Comparison of ENCODE assay signal across 19 cellular contexts in genomic region chr5:98193921-98194760, GRCh38.
DNase-seq lines count a peak whose midpoint lies in the region; ATAC-seq, FAIRE-seq and TF ChIP-seq lines count a peak whose summit lies in the region.
"Had no signal": no experiment of that assay in that cellular context is flagged by ENCODE, and none has a peak within 500 bp of the region (broad histone marks: within the 10 kb centered on the region; RNA-seq: fewer than 3 reads in every experiment).

No MANE protein-coding gene starts in this region.

- H3K79me2 ChIP-seq in PC-9 (ENCODE audit: low read depth), result no peaks in the 10 kb centered on the region
- H3K79me2 ChIP-seq in keratinocyte (ENCODE audit: control insufficient read depth, insufficient read depth, low read length), result no peaks in the 10 kb centered on the region

- H3K36me3 ChIP-seq in PC-9 (ENCODE audit: low read depth) (no peaks in the 10 kb centered on the region), endodermal cell (ENCODE audit: control insufficient read depth, insufficient read depth, low read length) (peaks cover 14% of the 10 kb centered on the region), keratinocyte (ENCODE audit: control insufficient read depth in 2 of 2, extremely low read depth in 1 of 2, insufficient read depth in 2 of 2, low read length in 2 of 2) (no peaks in the 10 kb centered on the region)

- intact Hi-C loops in PC-9 (cut with micrococcal nuclease; ENCODE audit: unreplicated experiment), result no loop called here

- 76% methylated on average over 3 of the region's 3 CpGs; no CpG with 5 or more reads in 1 of the 2 experiments for WGBS in endodermal cell (ENCODE audit: insufficient coverage in 1 of 2, insufficient read length in 1 of 2), 2 experiments

- dilution Hi-C loops in keratinocyte (cut with MboI; ENCODE audit: extremely low pct_ligation_motif_present, low sequenced_read_pairs), result no loop called here

- H3K27ac ChIP-seq in PC-9 (peak overlapping the region; percentile 1; the same call in 1 of the 2 replicates), endodermal cell (ENCODE audit: low read depth, low read length) (no peak overlapping the region), keratinocyte (ENCODE audit: control insufficient read depth, insufficient read depth, low read length) (no peak overlapping the region)
- H3K27ac ChIP-seq: GM23248, HL-60 had no signal

- ATAC-seq in HG03469 (IDR thresholded peaks at IDR 0.05; ENCODE audit: unreplicated experiment), result no peak
- ATAC-seq: HCT116 had no signal

- no peak overlapping the region for H3K4me3 ChIP-seq in PC-9
- H3K4me3 ChIP-seq in endodermal cell (ENCODE audit: low read length), result no peak overlapping the region
- H3K4me3 ChIP-seq in keratinocyte (ENCODE audit: control insufficient read depth in 2 of 3, extremely low read depth in 1 of 3, insufficient read depth in 2 of 3, low read depth in 1 of 3, low read length in 3 of 3), result no peak overlapping the region
- H3K4me3 ChIP-seq: GM23248 had no signal

- H3K4me1 ChIP-seq in PC-9 (replicated peaks; ENCODE audit: insufficient read depth), result peaks cover 15% of the 10 kb centered on the region; the same call in 1 of the 2 replicates
- no peaks in the 10 kb centered on the region for H3K4me1 ChIP-seq in endodermal cell (ENCODE audit: control insufficient read depth, insufficient read depth, low read length)
- H3K4me1 ChIP-seq in keratinocyte (ENCODE audit: control insufficient read depth, extremely low read depth, insufficient read depth, low read length), result peaks cover 11% of the 10 kb centered on the region

- H3K9ac ChIP-seq in endodermal cell (ENCODE audit: extremely low read depth, low read length, poor library complexity, severe bottlenecking), result no peak overlapping the region
- H3K9ac ChIP-seq in keratinocyte (ENCODE audit: control insufficient read depth, extremely low read depth, insufficient read depth, low read length), result no peak overlapping the region
- H3K9ac ChIP-seq: GM23248 had no signal

- H3K4me3 Mint-ChIP-seq in endodermal cell, result no peak overlapping the region
- H3K4me3 Mint-ChIP-seq: B cell; CD4-positive, alpha-beta T cell had no signal

- no peaks in the 10 kb centered on the region for H3K9me1 ChIP-seq in keratinocyte (ENCODE audit: control insufficient read depth, extremely low read depth, insufficient read depth, low read length)

- peak overlapping the region; percentile 40 for H3K27ac Mint-ChIP-seq in endodermal cell
- H3K27ac Mint-ChIP-seq: B cell; CD4-positive, alpha-beta T cell had no signal

- H3K27me3 Mint-ChIP-seq in endodermal cell (ENCODE audit: insufficient read depth), result no peaks in the 10 kb centered on the region
- H3K27me3 Mint-ChIP-seq: B cell; CD4-positive, alpha-beta T cell had no signal

- H3F3A ChIP-seq in PC-9 (ENCODE audit: insufficient read depth, low read depth), result 0 out of 2 replicates have a peak, but pooled peaks cover 8% of the 10 kb centered on the region

- peaks cover 3% of the 10 kb centered on the region for H3K9me3 Mint-ChIP-seq in endodermal cell
- H3K9me3 Mint-ChIP-seq: CD4-positive, alpha-beta T cell had no signal

- H3K9me2 ChIP-seq in PC-9 (ENCODE audit: insufficient read depth), result no peaks in the 10 kb centered on the region

- 0 out of 2 replicates have a peak overlapping the region, but pooled peaks have one; percentile 44 for H2AFZ ChIP-seq in PC-9
- peak overlapping the region; percentile 20 for H2AFZ ChIP-seq in keratinocyte (ENCODE audit: control insufficient read depth, low read length)
- H2AFZ ChIP-seq: GM23248 had no signal

- FAIRE-seq in keratinocyte (lab: Jason Lieb, UNC), result peak; percentile 34
- FAIRE-seq: A204.1, H54 had no signal

- peak; percentile 13 for DNase-seq in ELR (ENCODE audit: low read depth)
- no peak for DNase-seq in PC-9
- DNase-seq in endodermal cell, result no peak
- DNase-seq in keratinocyte (ENCODE audit: low read depth, low spot score), result peak; percentile 53
- DNase-seq in activated CD4-positive, alpha-beta T cell treated with anti-CD3 and anti-CD28 coated beads, Interleukin-2, amount 50 U/mL, for 48 hours, result no peak
- DNase-seq in activated CD8-positive, alpha-beta memory T cell treated with anti-CD3 and anti-CD28 coated beads, Interleukin-2, amount 50 U/mL, for 4 hours, result no peak
- DNase-seq: C1 segment of cervical spinal cord; Calu3; CD4-positive, alpha-beta T cell; DMS 273 treated with DMSO at 0.1 percent for 48 hours; DMS79 treated with DMSO at 0.1 percent for 48 hours; GF-D8; GM23248 had no signal

- TF ChIP-seq CTCF in PC-9 (conservative IDR thresholded peaks at IDR 0.05) (no peak), endodermal cell (conservative IDR thresholded peaks at IDR 0.05) (no peak), keratinocyte (optimal IDR thresholded peaks at IDR 0.05 in 1 of 3, IDR thresholded peaks at IDR 0.05 in 1 of 3, conservative IDR thresholded peaks at IDR 0.05 in 1 of 3; ENCODE audit: extremely low read depth in 1 of 3, insufficient read depth in 2 of 3, low read length in 3 of 3) (no peak)

- H3K27me3 ChIP-seq in PC-9 (ENCODE audit: insufficient read depth, low read depth) (no peaks in the 10 kb centered on the region), endodermal cell (ENCODE audit: control insufficient read depth, insufficient read depth, low read length, poor library complexity, severe bottlenecking) (no peaks in the 10 kb centered on the region), keratinocyte (ENCODE audit: control insufficient read depth, extremely low read depth, insufficient read depth, low read length) (no peaks in the 10 kb centered on the region)

- H4K20me1 ChIP-seq in PC-9 (ENCODE audit: insufficient read depth) (no peaks in the 10 kb centered on the region), keratinocyte (ENCODE audit: control insufficient read depth, extremely low read depth, insufficient read depth, low read length) (no peaks in the 10 kb centered on the region)

- H3K4me2 ChIP-seq in PC-9, result peak overlapping the region; percentile 10; the same call in 1 of the 2 replicates
- no peak overlapping the region for H3K4me2 ChIP-seq in keratinocyte (ENCODE audit: control insufficient read depth, extremely low read depth, insufficient read depth, low read depth, low read length)

- no TSS peak for BruUV-seq in PC-9 (replicated peaks; lab: Mats Ljungman, UMichigan)

- CTCF ChIA-PET in PC-9 (lab: Charles Lee), result no interaction called here

- H3K36me3 Mint-ChIP-seq in endodermal cell (ENCODE audit: low read depth), result peaks cover 28% of the 10 kb centered on the region

- H3K9me3 ChIP-seq in PC-9 (ENCODE audit: insufficient read depth, low read depth) (no peaks in the 10 kb centered on the region; the same call in 1 of the 2 replicates), endodermal cell (ENCODE audit: control insufficient read depth, low read length) (no peaks in the 10 kb centered on the region), keratinocyte (ENCODE audit: control insufficient read depth, low read depth, low read length) (no peaks in the 10 kb centered on the region)

- peaks cover 3% of the 10 kb centered on the region for H3K4me1 Mint-ChIP-seq in endodermal cell
- H3K4me1 Mint-ChIP-seq: B cell had no signal

- POLR2A ChIA-PET in PC-9 (lab: Charles Lee; ENCODE audit: unreplicated experiment), result no interaction called here

Comparison
In these comparisons a context has a peak if more than half of its experiments do, and no peak if none do; other contexts are left out.
1. DNase-seq: peak in ELR (single experiment) and keratinocyte (single experiment); none in PC-9 (0 of 2), endodermal cell (single experiment), activated CD4-positive, alpha-beta T cell treated with anti-CD3 and anti-CD28 coated beads, Interleukin-2, amount 50 U/mL, for 48 hours (0 of 2) and activated CD8-positive, alpha-beta memory T cell treated with anti-CD3 and anti-CD28 coated beads, Interleukin-2, amount 50 U/mL, for 4 hours (single experiment).